In genomic region chr1:32742132-32742947, GRCh38 we compare ENCODE assay signal across 8 cellular contexts. TPM values are rescaled to one million over a fixed set of nuclear protein-coding genes. Genes with fewer than 3 reads are reported as not detected.
DNase-seq lines count a peak whose midpoint lies in the region; ATAC-seq and TF ChIP-seq lines count a peak whose summit lies in the region.

No MANE protein-coding gene starts in this region.

- H3K27me3 ChIP-seq in HUES6 (ENCODE audit: control insufficient read depth, insufficient read depth, low read length) (no peaks in the 10 kb centered on the region), lower lobe of right lung (ENCODE audit: low read depth) (no peaks in the 10 kb centered on the region)

- H3K4me3 ChIP-seq in HUES6 (ENCODE audit: low read depth, low read length), result peak overlapping the region; percentile 65
- peak overlapping the region; percentile 78 for H3K4me3 ChIP-seq in lower lobe of right lung
- peak overlapping the region; percentile 87 for H3K4me3 ChIP-seq in urinary bladder (ENCODE audit: low read depth, low read length)

- H3K9me3 ChIP-seq in HUES6 (ENCODE audit: control insufficient read depth, insufficient read depth, low read depth, low read length) (no peaks in the 10 kb centered on the region), lower lobe of right lung (no peaks in the 10 kb centered on the region)

- 19% methylated on average over 32 of the region's 32 CpGs for WGBS in urinary bladder

- H3K27ac ChIP-seq in 22Rv1 (peak overlapping the region; percentile 75), HUES6 (ENCODE audit: low read depth, low read length) (peak overlapping the region; percentile 82), caudate nucleus (ENCODE audit: low read depth, low read length) (peak overlapping the region; percentile 26), lower lobe of right lung (peak overlapping the region; percentile 89), urinary bladder (ENCODE audit: low read depth) (peak overlapping the region; percentile 95)

- no peak for TF ChIP-seq CTCF in 22Rv1 (IDR thresholded peaks at IDR 0.05)
- TF ChIP-seq CTCF in lower lobe of right lung (IDR thresholded peaks at IDR 0.05), result no peak

- H3K36me3 ChIP-seq in HUES6 (ENCODE audit: control insufficient read depth, insufficient read depth, low read length) (peaks cover 3% of the 10 kb centered on the region; the same call in 1 of the 2 replicates), lower lobe of right lung (no peaks in the 10 kb centered on the region), urinary bladder (ENCODE audit: insufficient read depth) (no peaks in the 10 kb centered on the region)

- peaks cover 37% of the 10 kb centered on the region for H3K4me1 ChIP-seq in HUES6 (ENCODE audit: control insufficient read depth, insufficient read depth, low read length)
- H3K4me1 ChIP-seq in lower lobe of right lung, result peaks cover 33% of the 10 kb centered on the region
- no peaks in the 10 kb centered on the region for H3K4me1 ChIP-seq in urinary bladder (ENCODE audit: insufficient read depth)

- no peak for DNase-seq in caudate nucleus (lab: John Stamatoyannopoulos, UW)
- DNase-seq in lower lobe of right lung, result no peak
- no peak for DNase-seq in SHP77 (lab: John Stamatoyannopoulos, UW)

- ATAC-seq in lower lobe of right lung (peak; percentile 65 to 67), HG03457 (IDR thresholded peaks at IDR 0.05; ENCODE audit: unreplicated experiment) (no peak), GM21786 (IDR thresholded peaks at IDR 0.05; ENCODE audit: unreplicated experiment) (no peak)

- intact Hi-C loops in lower lobe of right lung (cut with DNase I), result no loop called here

- peak overlapping the region; percentile 91 for H3K9ac ChIP-seq in HUES6 (ENCODE audit: low read length)

RNA-seq across cellular contexts. Expression of gene SYNC, which starts 39.8 kb away (rescaled TPM):
- total RNA-seq in lower lobe of right lung (14.5 TPM), urinary bladder (22.4 TPM)
- 13.3 TPM for polyA plus RNA-seq in urinary bladder

Comparison
In these comparisons a context has a peak if more than half of its experiments do, and no peak if none do; other contexts are left out.
1. H3K27ac ChIP-seq: peak in every context shown above with its lines; median percentile 95 in urinary bladder; 89 in lower lobe of right lung; 82 in HUES6; 75 in 22Rv1; 26 in caudate nucleus.
2. ATAC-seq: peak in lower lobe of right lung (2 of 2); none in HG03457 (single experiment) and GM21786 (single experiment).
3. Peak in every context shown above with its lines, with median percentiles within 50 percentile points of each other: H3K4me3 ChIP-seq.